17 cellular contexts compared by ENCODE assay signal in the genomic region with DNA sequence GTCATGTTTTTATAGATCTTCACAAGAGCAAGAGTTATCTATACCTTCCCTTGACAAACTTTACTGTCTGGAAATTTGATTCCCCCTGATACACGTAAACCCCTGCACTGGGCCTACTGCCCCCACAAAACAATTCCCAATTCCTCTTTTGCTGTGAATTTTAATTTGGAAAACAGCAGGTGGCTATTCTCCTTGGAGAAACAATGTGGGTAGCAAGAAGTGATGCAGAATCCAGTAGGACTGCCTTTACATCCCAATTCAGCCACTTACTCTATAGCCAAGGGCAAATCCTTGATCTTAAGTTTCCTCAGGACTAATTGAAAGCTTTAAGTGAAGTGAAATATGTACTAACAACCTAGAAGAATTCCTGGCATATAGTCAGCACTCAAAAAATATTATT.
"Had no signal": no experiment of that assay in that cellular context is flagged by ENCODE, and none has a peak within 500 bp of the region (broad histone marks: within the 10 kb centered on the region; RNA-seq: fewer than 3 reads in every experiment).

No MANE protein-coding gene starts in this region.

- H3K4me3 Mint-ChIP-seq: activated T-cell treated with anti-CD3 and anti-CD28 coated beads, Interleukin-2, amount 50 U/mL, for 72 hours; immature natural killer cell; naive thymus-derived CD8-positive, alpha-beta T cell; T-helper 17 cell had no signal

- H3K36me3 ChIP-seq: adrenal gland, left ventricle myocardium inferior had no signal

- ATAC-seq: activated naive CD4-positive, alpha-beta T cell treated with anti-CD3 and anti-CD28 coated beads, Interleukin-2, amount 50 U/mL, for 72 hours; activated T-cell treated with anti-CD3 and anti-CD28 coated beads, Interleukin-2, amount 50 U/mL, for 72 hours; naive thymus-derived CD8-positive, alpha-beta T cell; stimulated activated naive CD8-positive, alpha-beta T cell treated with anti-CD3 and anti-CD28 coated beads, Interleukin-15, Interleukin-2, amounts not matched to agents 100 U/mL and 50 U/mL, for 24 hours; T-helper 17 cell had no signal

- H3K4me3 ChIP-seq: adrenal gland, left ventricle myocardium inferior, tibial artery had no signal

- H3K27me3 Mint-ChIP-seq: naive thymus-derived CD8-positive, alpha-beta T cell; T-helper 17 cell had no signal

- DNase-seq: activated CD4-positive, alpha-beta T cell treated with anti-CD3 and anti-CD28 coated beads for 1 hour; activated CD4-positive, alpha-beta T cell treated with anti-CD3 and anti-CD28 coated beads, Interleukin-2, amount 50 U/mL, for 4 hours; activated effector memory CD4-positive, alpha-beta T cell treated with anti-CD3 and anti-CD28 coated beads, Interleukin-2, amount 50 U/mL, for 16 hours; activated T-cell treated with anti-CD3 and anti-CD28 coated beads, Interleukin-2, amount 50 U/mL, for 72 hours; adrenal gland; effector memory CD4-positive, alpha-beta T cell; immature natural killer cell; kidney glomerular epithelial cell; left ventricle myocardium inferior; naive thymus-derived CD8-positive, alpha-beta T cell; retina; stimulated activated naive CD8-positive, alpha-beta T cell treated with anti-CD3 and anti-CD28 coated beads, Interleukin-15, Interleukin-2, amounts not matched to agents 100 U/mL and 50 U/mL, for 24 hours; substantia nigra; T-helper 17 cell; tibial artery had no signal

- H3K9me3 ChIP-seq: adrenal gland, left ventricle myocardium inferior, tibial artery had no signal

- H3K36me3 Mint-ChIP-seq: activated naive CD4-positive, alpha-beta T cell treated with anti-CD3 and anti-CD28 coated beads, Interleukin-2, amount 50 U/mL, for 72 hours; immature natural killer cell; naive thymus-derived CD8-positive, alpha-beta T cell had no signal

- H3K4me1 Mint-ChIP-seq: immature natural killer cell; naive thymus-derived CD8-positive, alpha-beta T cell; T-helper 17 cell had no signal

- H3K27me3 ChIP-seq: adrenal gland, tibial artery had no signal

- H3K27ac ChIP-seq: adrenal gland, tibial artery, VCaP had no signal

- H3K27ac Mint-ChIP-seq: activated naive CD4-positive, alpha-beta T cell treated with anti-CD3 and anti-CD28 coated beads, Interleukin-2, amount 50 U/mL, for 72 hours; activated T-cell treated with anti-CD3 and anti-CD28 coated beads, Interleukin-2, amount 50 U/mL, for 72 hours; immature natural killer cell; naive thymus-derived CD8-positive, alpha-beta T cell; T-helper 17 cell had no signal
